ENCODE assay signal across 1 cellular context in the genomic region with DNA sequence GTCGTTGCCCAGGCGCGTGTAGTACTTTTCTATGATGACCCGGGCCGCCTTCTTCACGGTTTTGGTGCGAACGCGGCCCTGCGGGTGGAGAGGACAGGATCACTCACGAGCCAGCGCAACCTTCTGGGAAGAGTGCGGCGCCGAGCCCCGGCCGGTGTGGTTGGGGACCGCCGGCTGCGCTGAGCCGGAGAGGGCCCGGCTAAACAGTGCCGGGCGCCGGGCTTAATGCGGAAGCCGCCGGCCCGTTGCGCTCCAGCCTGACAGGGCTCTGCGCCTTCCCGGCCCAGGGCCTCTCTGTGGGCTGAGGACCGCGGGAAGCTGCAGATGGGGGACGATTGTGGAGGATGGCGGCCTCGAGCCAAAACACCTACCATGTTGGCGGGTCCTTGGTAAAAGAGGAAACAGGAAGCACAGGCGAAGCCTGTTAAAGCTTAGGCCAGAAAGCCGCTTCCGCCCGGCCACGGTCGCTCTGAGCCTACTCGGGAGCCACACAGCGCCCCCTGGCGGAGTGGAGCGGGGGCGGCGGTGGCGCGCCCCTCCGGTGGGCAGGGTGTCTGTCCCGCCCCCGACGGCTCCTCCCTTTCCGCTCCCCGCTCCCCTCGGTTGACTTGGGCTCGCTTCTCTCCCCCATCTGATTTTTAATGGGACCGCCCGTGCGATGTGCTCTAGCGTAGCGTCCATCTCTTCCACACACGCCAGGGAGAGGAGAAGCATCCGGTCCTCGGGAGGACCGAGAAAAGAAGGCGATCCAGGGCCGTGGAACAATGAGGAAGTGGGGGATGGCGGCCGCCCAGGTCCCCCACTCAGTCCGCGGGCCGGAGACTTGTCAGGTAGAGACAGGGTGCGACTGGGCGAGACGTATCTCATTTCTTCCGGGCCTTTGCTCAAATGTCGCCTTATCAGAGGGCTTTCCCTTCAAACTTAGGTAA.
TF ChIP-seq lines count a peak whose summit lies in the region.

Gene RPS17 (minus strand): TSS at position 403 of the 929 bp plus-strand sequence. CDS start 29 bp downstream, at position 374.

TF ChIP-seq in K562, 482 proteins besides CTCF, POLR2A, EP300 and RAD21 (continued from another document and continues in another):
- TF ChIP-seq, protein P1, sequence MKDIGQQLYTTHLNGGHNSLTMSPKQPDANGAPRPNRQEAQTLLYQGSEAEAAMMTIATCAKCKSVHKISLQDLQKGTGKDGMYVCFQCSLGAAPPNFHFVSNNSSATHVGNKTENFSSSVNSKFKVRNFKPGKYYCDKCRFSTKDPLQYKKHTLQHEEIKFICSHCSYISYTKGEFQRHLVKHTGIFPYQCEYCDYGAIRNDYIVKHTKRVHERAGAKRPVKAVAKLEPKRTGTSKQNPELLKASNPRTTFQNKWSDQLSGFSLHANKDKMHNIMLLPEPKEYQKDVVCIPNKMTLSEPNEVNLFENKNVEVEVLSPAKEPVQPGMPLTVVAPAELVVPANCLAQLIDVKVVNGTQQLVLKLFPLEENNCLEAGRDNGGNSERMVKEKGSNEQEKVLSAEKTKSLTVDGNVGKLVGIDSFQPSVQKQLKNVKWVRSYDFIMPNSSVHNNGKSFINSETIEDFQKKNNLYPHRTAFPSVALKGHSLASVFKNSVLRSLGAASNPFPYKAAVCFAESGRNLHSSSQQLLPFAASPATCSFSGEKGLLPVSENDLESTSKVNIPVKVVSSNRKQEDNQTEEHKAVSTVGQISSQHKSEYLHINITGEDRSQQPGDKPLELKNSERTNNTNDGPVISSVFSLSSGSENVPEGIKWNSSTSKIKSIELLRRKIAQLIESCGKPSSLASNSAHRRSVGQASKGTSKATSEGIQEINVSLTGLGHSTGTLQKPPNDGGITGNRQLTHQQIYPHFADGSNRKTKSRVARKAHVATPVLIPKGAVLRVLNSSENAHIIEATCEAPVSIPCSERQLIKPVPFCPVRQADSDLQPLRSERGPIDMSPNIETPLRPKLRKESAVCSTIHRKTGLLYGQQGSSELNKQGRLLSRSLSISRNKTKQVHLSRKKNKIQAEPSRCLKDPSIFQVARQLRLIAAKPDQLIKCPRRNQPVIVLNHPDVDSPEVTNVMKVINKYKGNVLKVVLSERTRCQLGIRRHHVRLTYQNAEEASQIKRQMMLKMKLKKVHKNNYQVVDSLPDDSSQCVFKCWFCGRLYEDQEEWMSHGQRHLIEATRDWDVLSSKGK (CRISPR knock-in tag; IDR thresholded peaks at IDR 0.05) = no peak
- TF ChIP-seq BMI1 (IDR thresholded peaks at IDR 0.05; ENCODE audit: low read length) = no peak
- no peak; the same call in 1 of the 2 replicates for TF ChIP-seq ZBTB49 (CRISPR knock-in tag; IDR thresholded peaks at IDR 0.05; ENCODE audit: borderline replicate concordance)
- 0 out of 2 replicates have a peak, but pooled peaks have one; percentile 16 for TF ChIP-seq PHF21A (IDR thresholded peaks at IDR 0.05; ENCODE audit: borderline replicate concordance, low read depth)
- no peak for TF ChIP-seq EWSR1 (IDR thresholded peaks at IDR 0.05; ENCODE audit: borderline replicate concordance, low read depth, partially characterized antibody)
- TF ChIP-seq, protein P2, sequence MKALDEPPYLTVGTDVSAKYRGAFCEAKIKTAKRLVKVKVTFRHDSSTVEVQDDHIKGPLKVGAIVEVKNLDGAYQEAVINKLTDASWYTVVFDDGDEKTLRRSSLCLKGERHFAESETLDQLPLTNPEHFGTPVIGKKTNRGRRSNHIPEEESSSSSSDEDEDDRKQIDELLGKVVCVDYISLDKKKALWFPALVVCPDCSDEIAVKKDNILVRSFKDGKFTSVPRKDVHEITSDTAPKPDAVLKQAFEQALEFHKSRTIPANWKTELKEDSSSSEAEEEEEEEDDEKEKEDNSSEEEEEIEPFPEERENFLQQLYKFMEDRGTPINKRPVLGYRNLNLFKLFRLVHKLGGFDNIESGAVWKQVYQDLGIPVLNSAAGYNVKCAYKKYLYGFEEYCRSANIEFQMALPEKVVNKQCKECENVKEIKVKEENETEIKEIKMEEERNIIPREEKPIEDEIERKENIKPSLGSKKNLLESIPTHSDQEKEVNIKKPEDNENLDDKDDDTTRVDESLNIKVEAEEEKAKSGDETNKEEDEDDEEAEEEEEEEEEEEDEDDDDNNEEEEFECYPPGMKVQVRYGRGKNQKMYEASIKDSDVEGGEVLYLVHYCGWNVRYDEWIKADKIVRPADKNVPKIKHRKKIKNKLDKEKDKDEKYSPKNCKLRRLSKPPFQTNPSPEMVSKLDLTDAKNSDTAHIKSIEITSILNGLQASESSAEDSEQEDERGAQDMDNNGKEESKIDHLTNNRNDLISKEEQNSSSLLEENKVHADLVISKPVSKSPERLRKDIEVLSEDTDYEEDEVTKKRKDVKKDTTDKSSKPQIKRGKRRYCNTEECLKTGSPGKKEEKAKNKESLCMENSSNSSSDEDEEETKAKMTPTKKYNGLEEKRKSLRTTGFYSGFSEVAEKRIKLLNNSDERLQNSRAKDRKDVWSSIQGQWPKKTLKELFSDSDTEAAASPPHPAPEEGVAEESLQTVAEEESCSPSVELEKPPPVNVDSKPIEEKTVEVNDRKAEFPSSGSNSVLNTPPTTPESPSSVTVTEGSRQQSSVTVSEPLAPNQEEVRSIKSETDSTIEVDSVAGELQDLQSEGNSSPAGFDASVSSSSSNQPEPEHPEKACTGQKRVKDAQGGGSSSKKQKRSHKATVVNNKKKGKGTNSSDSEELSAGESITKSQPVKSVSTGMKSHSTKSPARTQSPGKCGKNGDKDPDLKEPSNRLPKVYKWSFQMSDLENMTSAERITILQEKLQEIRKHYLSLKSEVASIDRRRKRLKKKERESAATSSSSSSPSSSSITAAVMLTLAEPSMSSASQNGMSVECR (CRISPR knock-in tag; IDR thresholded peaks at IDR 0.05) = peak; percentile 93
- no peak for TF ChIP-seq ZKSCAN3 (CRISPR knock-in tag; IDR thresholded peaks at IDR 0.05)
- TF ChIP-seq ZNF3 (CRISPR knock-in tag; IDR thresholded peaks at IDR 0.05) = no peak
- TF ChIP-seq HDAC8 (tag; IDR thresholded peaks at IDR 0.05) = peak; percentile 55; the same call in 1 of the 2 replicates
- TF ChIP-seq CHD7 (IDR thresholded peaks at IDR 0.05; ENCODE audit: low read depth, low read length) = no peak
- TF ChIP-seq MEIS2 (IDR thresholded peaks at IDR 0.05; ENCODE audit: partially characterized antibody) = no peak
- no peak for TF ChIP-seq NCOA2 (IDR thresholded peaks at IDR 0.05; ENCODE audit: partially characterized antibody in 2 of 2)
- peak; percentile 84 for TF ChIP-seq KLF1 (tag; IDR thresholded peaks at IDR 0.05)
- TF ChIP-seq SMAD3 (CRISPR knock-in tag; conservative IDR thresholded peaks at IDR 0.05) = 0 out of 2 replicates have a peak, but pooled peaks have one; percentile 27
- peak; percentile 54 for TF ChIP-seq FOSL1 (tag; conservative IDR thresholded peaks at IDR 0.05)
- no peak for TF ChIP-seq NR4A1 (CRISPR knock-in tag; IDR thresholded peaks at IDR 0.05)
- TF ChIP-seq NR4A1 (tag; IDR thresholded peaks at IDR 0.05) = peak; percentile 34; the same call in 1 of the 2 replicates
- TF ChIP-seq TBP (optimal IDR thresholded peaks at IDR 0.05; ENCODE audit: low read depth, low read length) = no peak
- TF ChIP-seq HMGXB4 (CRISPR knock-in tag; IDR thresholded peaks at IDR 0.05) = peak; percentile 95
